ENCODE assay signal across 1 cellular context in the genomic region with DNA sequence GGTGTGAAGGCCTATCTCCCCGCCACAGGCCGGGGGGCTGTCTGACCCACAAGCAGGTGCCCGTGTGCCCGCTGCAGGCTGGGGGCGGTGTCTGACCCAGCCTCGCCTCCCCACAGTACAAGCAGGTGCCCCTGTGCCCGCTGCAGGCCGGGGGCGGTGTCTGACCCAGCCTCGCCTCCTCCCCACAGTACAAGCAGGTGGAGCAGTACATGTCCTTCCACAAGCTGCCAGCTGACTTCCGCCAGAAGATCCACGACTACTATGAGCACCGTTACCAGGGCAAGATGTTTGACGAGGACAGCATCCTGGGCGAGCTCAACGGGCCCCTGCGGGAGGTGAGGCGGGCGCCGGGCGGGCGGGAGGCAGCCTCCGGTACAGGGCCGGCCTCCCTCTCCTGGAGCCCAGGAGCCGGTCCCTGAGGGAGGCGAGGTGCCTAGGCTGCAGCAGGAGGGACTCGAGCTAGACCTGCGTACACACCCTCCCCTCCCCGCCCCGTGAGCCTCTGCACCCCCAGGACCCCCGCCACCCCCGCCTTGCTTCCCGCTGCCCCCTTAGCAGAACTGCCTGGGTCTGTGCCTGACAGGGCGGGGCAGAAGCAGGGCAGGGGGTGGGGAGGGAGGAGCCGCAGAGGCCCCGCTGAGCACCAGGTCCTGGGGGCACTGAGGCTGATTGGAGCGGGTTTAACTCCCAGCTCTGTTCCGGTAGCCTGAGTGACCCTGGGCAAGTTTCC.
TF ChIP-seq lines count a peak whose summit lies in the region.

No MANE protein-coding gene starts in this region.

TF ChIP-seq in K562, 482 proteins besides CTCF, POLR2A, EP300 and RAD21 (continued from another document):
- no peak for TF ChIP-seq U2AF1 (optimal IDR thresholded peaks at IDR 0.05; ENCODE audit: low read depth, low read length)
- TF ChIP-seq, protein P1, sequence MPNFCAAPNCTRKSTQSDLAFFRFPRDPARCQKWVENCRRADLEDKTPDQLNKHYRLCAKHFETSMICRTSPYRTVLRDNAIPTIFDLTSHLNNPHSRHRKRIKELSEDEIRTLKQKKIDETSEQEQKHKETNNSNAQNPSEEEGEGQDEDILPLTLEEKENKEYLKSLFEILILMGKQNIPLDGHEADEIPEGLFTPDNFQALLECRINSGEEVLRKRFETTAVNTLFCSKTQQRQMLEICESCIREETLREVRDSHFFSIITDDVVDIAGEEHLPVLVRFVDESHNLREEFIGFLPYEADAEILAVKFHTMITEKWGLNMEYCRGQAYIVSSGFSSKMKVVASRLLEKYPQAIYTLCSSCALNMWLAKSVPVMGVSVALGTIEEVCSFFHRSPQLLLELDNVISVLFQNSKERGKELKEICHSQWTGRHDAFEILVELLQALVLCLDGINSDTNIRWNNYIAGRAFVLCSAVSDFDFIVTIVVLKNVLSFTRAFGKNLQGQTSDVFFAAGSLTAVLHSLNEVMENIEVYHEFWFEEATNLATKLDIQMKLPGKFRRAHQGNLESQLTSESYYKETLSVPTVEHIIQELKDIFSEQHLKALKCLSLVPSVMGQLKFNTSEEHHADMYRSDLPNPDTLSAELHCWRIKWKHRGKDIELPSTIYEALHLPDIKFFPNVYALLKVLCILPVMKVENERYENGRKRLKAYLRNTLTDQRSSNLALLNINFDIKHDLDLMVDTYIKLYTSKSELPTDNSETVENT (CRISPR knock-in tag; IDR thresholded peaks at IDR 0.05) = no peak
- no peak for TF ChIP-seq PRPF4 (IDR thresholded peaks at IDR 0.05; ENCODE audit: insufficient read depth, low read depth, low read length, poor library complexity, severe bottlenecking)
- no peak for TF ChIP-seq NRF1 (conservative IDR thresholded peaks at IDR 0.05 in 1 of 2, IDR thresholded peaks at IDR 0.05 in 1 of 2)
- TF ChIP-seq, protein P2, sequence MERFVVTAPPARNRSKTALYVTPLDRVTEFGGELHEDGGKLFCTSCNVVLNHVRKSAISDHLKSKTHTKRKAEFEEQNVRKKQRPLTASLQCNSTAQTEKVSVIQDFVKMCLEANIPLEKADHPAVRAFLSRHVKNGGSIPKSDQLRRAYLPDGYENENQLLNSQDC (CRISPR knock-in tag; IDR thresholded peaks at IDR 0.05) = no peak
- TF ChIP-seq ZNF121 (CRISPR knock-in tag; conservative IDR thresholded peaks at IDR 0.05) = no peak
- TF ChIP-seq, protein P3, sequence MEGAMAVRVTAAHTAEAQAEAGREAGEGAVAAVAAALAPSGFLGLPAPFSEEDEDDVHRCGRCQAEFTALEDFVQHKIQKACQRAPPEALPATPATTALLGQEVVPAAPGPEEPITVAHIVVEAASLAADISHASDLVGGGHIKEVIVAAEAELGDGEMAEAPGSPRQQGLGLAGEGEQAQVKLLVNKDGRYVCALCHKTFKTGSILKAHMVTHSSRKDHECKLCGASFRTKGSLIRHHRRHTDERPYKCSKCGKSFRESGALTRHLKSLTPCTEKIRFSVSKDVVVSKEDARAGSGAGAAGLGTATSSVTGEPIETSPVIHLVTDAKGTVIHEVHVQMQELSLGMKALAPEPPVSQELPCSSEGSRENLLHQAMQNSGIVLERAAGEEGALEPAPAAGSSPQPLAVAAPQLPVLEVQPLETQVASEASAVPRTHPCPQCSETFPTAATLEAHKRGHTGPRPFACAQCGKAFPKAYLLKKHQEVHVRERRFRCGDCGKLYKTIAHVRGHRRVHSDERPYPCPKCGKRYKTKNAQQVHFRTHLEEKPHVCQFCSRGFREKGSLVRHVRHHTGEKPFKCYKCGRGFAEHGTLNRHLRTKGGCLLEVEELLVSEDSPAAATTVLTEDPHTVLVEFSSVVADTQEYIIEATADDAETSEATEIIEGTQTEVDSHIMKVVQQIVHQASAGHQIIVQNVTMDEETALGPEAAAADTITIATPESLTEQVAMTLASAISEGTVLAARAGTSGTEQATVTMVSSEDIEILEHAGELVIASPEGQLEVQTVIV (CRISPR knock-in tag; IDR thresholded peaks at IDR 0.05; ENCODE audit: borderline replicate concordance) = no peak
- TF ChIP-seq KDM1A (IDR thresholded peaks at IDR 0.05) = 0 out of 4 replicates have a peak, but pooled peaks of 1 of the 2 experiments have one; percentile 48
- TF ChIP-seq ZNF274 (IDR thresholded peaks at IDR 0.05; ENCODE audit: borderline replicate concordance, low read depth, low read length) = no peak
- no peak for TF ChIP-seq KDM2B (CRISPR knock-in tag; IDR thresholded peaks at IDR 0.05)
- TF ChIP-seq MCM2 (IDR thresholded peaks at IDR 0.05; ENCODE audit: low read depth) = no peak
- TF ChIP-seq NR2C1 (IDR thresholded peaks at IDR 0.05) = no peak
- no peak for TF ChIP-seq NR2C1 (tag; IDR thresholded peaks at IDR 0.05)
- TF ChIP-seq NR2F6 (CRISPR knock-in tag; IDR thresholded peaks at IDR 0.05) = no peak
- TF ChIP-seq CBFA2T2 (conservative IDR thresholded peaks at IDR 0.05) = no peak
- TF ChIP-seq RFX5 (IDR thresholded peaks at IDR 0.05; ENCODE audit: low read depth, low read length) = no peak
- no peak for TF ChIP-seq MAFF (IDR thresholded peaks at IDR 0.05; ENCODE audit: low read length)
- TF ChIP-seq XRCC4 (IDR thresholded peaks at IDR 0.05; ENCODE audit: extremely low read depth, insufficient read depth, insufficient read length) = no peak
TF ChIP-seq in K562: peak in this region for 8.
